25 cellular contexts compared by ENCODE assay signal in genomic region chr9:127313042-127313560, GRCh38.
"Had no signal": no experiment of that assay in that cellular context is flagged by ENCODE, and none has a peak within 500 bp of the region (broad histone marks: within the 10 kb centered on the region; RNA-seq: fewer than 3 reads in every experiment).

No MANE protein-coding gene starts in this region.

- H3K4me1 ChIP-seq: breast epithelium had no signal

- H3K4me3 Mint-ChIP-seq: activated B cell treated with CpG ODN at 0.5 μM for 24 hours; activated CD4-positive, alpha-beta memory T cell treated with anti-CD3 and anti-CD28 coated beads for 36 hours; activated CD4-positive, alpha-beta T cell treated with anti-CD3 and anti-CD28 coated beads, Interleukin-2, amount 10 ng/mL, durations not matched to agents 24 days and 14 days; activated naive CD4-positive, alpha-beta T cell treated with anti-CD3 and anti-CD28 coated beads for 36 hours; activated naive CD8-positive, alpha-beta T cell; activated T-helper 17 cell treated with anti-CD3 and anti-CD28 coated beads, Interleukin-2, amount 50 U/mL, for 72 hours; T-helper 1 cell treated with Interleukin-12 subunit alpha and Interleukin-12 subunit beta and Interleukin-4 antibody, amounts not matched to agents 30 μg/mL and 1 μg/mL, for 36 hours had no signal

- H3K9me3 ChIP-seq: breast epithelium, SJSA1 had no signal

- H3K4me3 ChIP-seq: breast epithelium, SJSA1 had no signal

- H3K27ac Mint-ChIP-seq: activated B cell treated with CpG ODN at 0.5 μM for 24 hours; activated CD4-positive, alpha-beta memory T cell treated with anti-CD3 and anti-CD28 coated beads for 36 hours; activated CD4-positive, alpha-beta T cell treated with anti-CD3 and anti-CD28 coated beads, Interleukin-2, amount 10 ng/mL, durations not matched to agents 24 days and 14 days; activated naive CD4-positive, alpha-beta T cell treated with anti-CD3 and anti-CD28 coated beads for 36 hours; activated naive CD8-positive, alpha-beta T cell; activated T-helper 17 cell treated with anti-CD3 and anti-CD28 coated beads, Interleukin-2, amount 50 U/mL, for 72 hours; T-helper 1 cell treated with Interleukin-12 subunit alpha and Interleukin-12 subunit beta and Interleukin-4 antibody, amounts not matched to agents 30 μg/mL and 1 μg/mL, for 36 hours had no signal

- H3K27ac ChIP-seq: breast epithelium, SJSA1 had no signal

- H3K4me1 Mint-ChIP-seq: activated B cell treated with CpG ODN at 0.5 μM for 24 hours had no signal

- H3K36me3 ChIP-seq: breast epithelium, SJSA1 had no signal

- ATAC-seq: activated T-helper 17 cell treated with anti-CD3 and anti-CD28 coated beads, Interleukin-2, amount 50 U/mL, for 72 hours; PC-3; SK-N-SH treated with all-trans-retinoic acid at 6 μM for 48 hours had no signal

- H3K36me3 Mint-ChIP-seq: activated CD4-positive, alpha-beta memory T cell treated with anti-CD3 and anti-CD28 coated beads for 36 hours had no signal

- H3K27me3 ChIP-seq: breast epithelium, SJSA1 had no signal

- H3K27me3 Mint-ChIP-seq: activated B cell treated with CpG ODN at 0.5 μM for 24 hours had no signal

- DNase-seq: activated B cell treated with CpG ODN at 0.5 μM for 24 hours; activated CD4-positive, alpha-beta memory T cell treated with anti-CD3 and anti-CD28 coated beads for 36 hours; activated CD4-positive, alpha-beta T cell treated with anti-CD3 and anti-CD28 coated beads for 1 hour; activated CD4-positive, alpha-beta T cell treated with anti-CD3 and anti-CD28 coated beads, Interleukin-2, amount 10 ng/mL, durations not matched to agents 24 days and 14 days; activated CD8-positive, alpha-beta memory T cell treated with anti-CD3 and anti-CD28 coated beads for 24 hours; activated gamma-delta T cell; activated naive CD4-positive, alpha-beta T cell treated with anti-CD3 and anti-CD28 coated beads for 36 hours; activated T-cell treated with anti-CD3 and anti-CD28 coated beads for 4 hours; activated T-cell treated with anti-CD3 and anti-CD28 coated beads, Interleukin-2, amount 50 U/mL, for 48 hours; KG1; NCI-H1048; NCI-H1930; NCI-H2171; NCI-H2227 treated with DMSO at 0.1 percent for 48 hours; NCI-H446 treated with DMSO at 0.1 percent for 48 hours; NCI-H526 treated with DMSO at 0.1 percent for 48 hours; PC-3; SHP77; SW 1271 had no signal

- H3K9me3 Mint-ChIP-seq: activated B cell treated with CpG ODN at 0.5 μM for 24 hours; activated CD4-positive, alpha-beta memory T cell treated with anti-CD3 and anti-CD28 coated beads for 36 hours; activated CD4-positive, alpha-beta T cell treated with anti-CD3 and anti-CD28 coated beads, Interleukin-2, amount 10 ng/mL, durations not matched to agents 24 days and 14 days; activated naive CD4-positive, alpha-beta T cell treated with anti-CD3 and anti-CD28 coated beads for 36 hours; activated T-helper 17 cell treated with anti-CD3 and anti-CD28 coated beads, Interleukin-2, amount 50 U/mL, for 72 hours; T-helper 1 cell treated with Interleukin-12 subunit alpha and Interleukin-12 subunit beta and Interleukin-4 antibody, amounts not matched to agents 30 μg/mL and 1 μg/mL, for 36 hours had no signal
